Comparison of ENCODE assay signal across 24 cellular contexts in the genomic region with DNA sequence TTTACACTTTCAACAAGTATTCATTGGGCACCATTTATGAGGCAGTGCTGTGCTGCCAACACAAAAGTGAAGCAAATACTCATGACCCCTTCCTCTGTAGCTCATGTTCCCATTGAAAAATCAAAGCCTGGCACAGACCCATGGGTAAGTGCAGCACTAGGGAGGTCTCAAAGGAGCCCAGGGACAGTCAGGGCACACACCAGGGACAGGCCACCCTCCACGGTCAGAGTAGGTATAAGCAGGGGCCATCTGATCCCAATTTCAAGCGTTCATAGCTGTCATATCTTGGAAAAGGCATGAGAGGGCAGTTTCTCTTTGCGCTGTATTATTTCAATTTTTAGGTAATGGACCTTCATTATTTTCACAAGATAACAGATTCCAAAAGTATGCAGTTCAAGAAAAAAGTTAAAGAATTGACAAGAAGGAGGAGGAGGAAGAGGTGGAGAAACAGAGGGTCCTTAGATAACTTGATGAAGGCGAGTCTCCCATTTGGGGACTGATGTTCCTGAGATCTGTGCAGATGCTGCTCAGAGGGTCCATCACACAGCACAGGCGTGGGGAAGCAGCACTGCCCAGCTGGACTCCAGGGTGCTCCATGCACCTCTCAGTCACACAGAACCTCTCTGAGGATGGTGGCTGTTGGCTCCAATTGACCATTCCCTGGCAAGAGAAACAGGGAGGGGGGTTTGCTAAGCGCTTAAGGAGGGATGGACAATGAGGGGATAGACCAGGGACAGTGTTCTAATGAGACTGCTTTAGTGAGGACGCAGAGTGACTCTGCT.
"Had no signal": no experiment of that assay in that cellular context is flagged by ENCODE, and none has a peak within 500 bp of the region (broad histone marks: within the 10 kb centered on the region; RNA-seq: fewer than 3 reads in every experiment).

No MANE protein-coding gene starts in this region.

- H3K9me3 Mint-ChIP-seq: natural killer cell treated with Interleukin-12 subunit alpha and Interleukin-12 subunit beta and Interleukin-15 and Interleukin-18, amount 100 ng/mL, for 72 hours; stimulated activated naive CD8-positive, alpha-beta T cell treated with anti-CD3 and anti-CD28 coated beads, Interleukin-15, Interleukin-2, amounts not matched to agents 100 ng/mL and 50 ng/mL, for 24 hours; type B pancreatic cell had no signal

- H3K4me2 ChIP-seq: hepatocyte had no signal

- H3K27ac Mint-ChIP-seq: memory B cell; natural killer cell treated with Interleukin-12 subunit alpha and Interleukin-12 subunit beta and Interleukin-15 and Interleukin-18, amount 100 ng/mL, for 72 hours; progenitor cell of endocrine pancreas; stimulated activated naive B cell treated with anti-CD40 and anti-IgM and Interleukin-4, amounts not matched to agents 10 μg/mL and 1 μg/mL and 100 μg/mL, for 72 hours; stimulated activated naive CD8-positive, alpha-beta T cell treated with anti-CD3 and anti-CD28 coated beads, Interleukin-15, Interleukin-2, amounts not matched to agents 100 ng/mL and 50 ng/mL, for 24 hours; type B pancreatic cell had no signal

- H3K9me3 ChIP-seq: heart right ventricle, left ventricle myocardium inferior, mucosa of descending colon, ovary, right atrium auricular region, tibial nerve had no signal

- H3K36me3 ChIP-seq: ovary had no signal

- H3K4me3 ChIP-seq: heart right ventricle, hepatocyte, left ventricle myocardium inferior, mucosa of descending colon, ovary, right atrium auricular region, skin epidermis, tibial nerve had no signal

- DNase-seq: heart right ventricle; islet precursor cell; left ventricle myocardium inferior; midbrain; mucosa of descending colon; naive thymus-derived CD4-positive, alpha-beta T cell; nucleus accumbens; ovary; stimulated activated CD4-positive, alpha-beta T cell treated with anti-CD3 and anti-CD28 coated beads, Interleukin-12 subunit alpha, Interleukin-12 subunit beta, amount 100 ng/mL, for 4 hours; stimulated activated CD4-positive, alpha-beta T cell treated with anti-CD3 and anti-CD28 coated beads, Interleukin-15, amount 100 ng/mL, for 24 hours; stimulated activated CD4-positive, alpha-beta T cell treated with anti-CD3 and anti-CD28 coated beads, Interleukin-2, amount 100 ng/mL, for 24 hours; stimulated activated CD4-positive, alpha-beta T cell treated with anti-CD3 and anti-CD28 coated beads, Interleukin-4, amount 100 ng/mL, for 1 hour; stimulated activated naive B cell treated with anti-CD40 and anti-IgM and Interleukin-4, amounts not matched to agents 10 μg/mL and 1 μg/mL and 100 μg/mL, for 72 hours; substantia nigra had no signal

- H3K27ac ChIP-seq: heart right ventricle, hepatocyte, left ventricle myocardium inferior, ovary, right atrium auricular region, skin epidermis, tibial nerve had no signal

- H3K27me3 Mint-ChIP-seq: progenitor cell of endocrine pancreas, type B pancreatic cell had no signal

- H3K27me3 ChIP-seq: hepatocyte, ovary, right atrium auricular region, tibial nerve had no signal

- H3K4me3 Mint-ChIP-seq: memory B cell; naive thymus-derived CD4-positive, alpha-beta T cell; natural killer cell treated with Interleukin-12 subunit alpha and Interleukin-12 subunit beta and Interleukin-15 and Interleukin-18, amount 100 ng/mL, for 72 hours; stimulated activated naive B cell treated with anti-CD40 and anti-IgM and Interleukin-4, amounts not matched to agents 10 μg/mL and 1 μg/mL and 100 μg/mL, for 72 hours; stimulated activated naive CD8-positive, alpha-beta T cell treated with anti-CD3 and anti-CD28 coated beads, Interleukin-15, Interleukin-2, amounts not matched to agents 100 ng/mL and 50 ng/mL, for 24 hours; type B pancreatic cell had no signal

- H3K4me1 Mint-ChIP-seq: memory B cell; stimulated activated naive B cell treated with anti-CD40 and anti-IgM and Interleukin-4, amounts not matched to agents 10 μg/mL and 1 μg/mL and 100 μg/mL, for 72 hours had no signal

- ATAC-seq: heart right ventricle; mucosa of descending colon; naive thymus-derived CD4-positive, alpha-beta T cell; natural killer cell treated with Interleukin-12 subunit alpha and Interleukin-12 subunit beta and Interleukin-15 and Interleukin-18, amount 100 ng/mL, for 72 hours; sciatic nerve; stimulated activated naive B cell treated with anti-CD40 and anti-IgM and Interleukin-4, amounts not matched to agents 10 μg/mL and 1 μg/mL and 100 μg/mL, for 72 hours had no signal

- H3K36me3 Mint-ChIP-seq: memory B cell; natural killer cell treated with Interleukin-12 subunit alpha and Interleukin-12 subunit beta and Interleukin-15 and Interleukin-18, amount 100 ng/mL, for 72 hours; stimulated activated naive B cell treated with anti-CD40 and anti-IgM and Interleukin-4, amounts not matched to agents 10 μg/mL and 1 μg/mL and 100 μg/mL, for 72 hours had no signal

- H3K79me2 ChIP-seq: hepatocyte had no signal

- H2AFZ ChIP-seq: hepatocyte had no signal
